In genomic region chr1:199029401-199029800, GRCh38 we compare ENCODE assay signal across 15 cellular contexts.
A peak's percentile ranks its signal among the peaks of the same experiment; 100 is the strongest.
DNase-seq lines count a peak whose midpoint lies in the region; ATAC-seq, FAIRE-seq and TF ChIP-seq lines count a peak whose summit lies in the region.
"Had no signal": no experiment of that assay in that cellular context is flagged by ENCODE, and none has a peak within 500 bp of the region (broad histone marks: within the 10 kb centered on the region; RNA-seq: fewer than 3 reads in every experiment).

No MANE protein-coding gene starts in this region.

- CTCF ChIA-PET in PC-9 (lab: Charles Lee) (no interaction called here), A673 (lab: Charles Lee) (no interaction called here)

- H3K9me3 ChIP-seq in PC-9 (ENCODE audit: insufficient read depth, low read depth) = 0 out of 2 replicates have a peak, but pooled peaks cover 4% of the 10 kb centered on the region
- H3K9me3 ChIP-seq in A673 (ENCODE audit: low read depth, low read length, poor library complexity, severe bottlenecking) = peaks cover 4% of the 10 kb centered on the region
- H3K9me3 ChIP-seq: pancreas had no signal

- POLR2A ChIA-PET in PC-9 (lab: Charles Lee; ENCODE audit: unreplicated experiment) = no interaction called here
- POLR2A ChIA-PET in A673 (lab: Charles Lee; ENCODE audit: low non-redundant PET) = no interaction called here

- DNase-seq in stimulated activated naive CD8-positive, alpha-beta T cell treated with anti-CD3 and anti-CD28 coated beads, Interleukin-15, amount 100 ng/mL, for 72 hours = no peak
- no peak for DNase-seq in stimulated activated naive CD8-positive, alpha-beta T cell treated with anti-CD3 and anti-CD28 coated beads, Interleukin-15, Interleukin-2, amounts not matched to agents 100 U/mL and 50 U/mL, for 24 hours
- DNase-seq in PC-9 (no peak), choroid plexus epithelial cell (ENCODE audit: low read depth) (peak; percentile 86), urothelium cell line (ENCODE audit: low spot score) (peak; percentile 26), A673 (ENCODE audit: low spot score) (no peak)
- DNase-seq in activated T-cell treated with anti-CD3 and anti-CD28 coated beads, Interleukin-2, amount 50 U/mL, for 48 hours = no peak
- DNase-seq: activated CD4-positive, alpha-beta T cell treated with anti-CD3 and anti-CD28 coated beads for 4 hours; NCI-H187 treated with DMSO at 0.1 percent for 48 hours; pancreas; RPMI8226 had no signal

- H3K27ac ChIP-seq in PC-9 (no peak overlapping the region), A673 (ENCODE audit: low read depth, low read length, poor library complexity, severe bottlenecking) (no peak overlapping the region)
- H3K27ac ChIP-seq: pancreas had no signal

- no peak for FAIRE-seq in urothelium cell line (lab: Jason Lieb, UNC)
- FAIRE-seq: endometrium, islet of Langerhans, pancreas had no signal

- H3K4me1 Mint-ChIP-seq in stimulated activated naive CD8-positive, alpha-beta T cell treated with anti-CD3 and anti-CD28 coated beads, Interleukin-15, amount 100 ng/mL, for 72 hours = peaks cover 31% of the 10 kb centered on the region

- no peaks in the 10 kb centered on the region for H3K27me3 Mint-ChIP-seq in stimulated activated naive CD8-positive, alpha-beta T cell treated with anti-CD3 and anti-CD28 coated beads, Interleukin-15, amount 100 ng/mL, for 72 hours
- H3K27me3 Mint-ChIP-seq: brain had no signal

- ATAC-seq in stimulated activated naive CD8-positive, alpha-beta T cell treated with anti-CD3 and anti-CD28 coated beads, Interleukin-15, amount 100 ng/mL, for 72 hours = peak; percentile 12
- ATAC-seq in stimulated activated naive CD8-positive, alpha-beta T cell treated with anti-CD3 and anti-CD28 coated beads, Interleukin-15, Interleukin-2, amounts not matched to agents 100 U/mL and 50 U/mL, for 24 hours = no peak
- ATAC-seq in HG03135 (IDR thresholded peaks at IDR 0.05; ENCODE audit: unreplicated experiment) = no peak
- ATAC-seq: pancreas had no signal

- no peaks in the 10 kb centered on the region for H3K36me3 ChIP-seq in PC-9 (ENCODE audit: low read depth)
- H3K36me3 ChIP-seq in A673 (ENCODE audit: insufficient read depth, low read length, poor library complexity, severe bottlenecking) = no peaks in the 10 kb centered on the region
- H3K36me3 ChIP-seq: pancreas had no signal

- no peaks in the 10 kb centered on the region for H3K79me2 ChIP-seq in PC-9 (ENCODE audit: low read depth)

- H3K4me3 ChIP-seq in PC-9 = no peak overlapping the region
- no peak overlapping the region for H3K4me3 ChIP-seq in choroid plexus epithelial cell (ENCODE audit: low read depth, low read length)
- H3K4me3 ChIP-seq in A673 (ENCODE audit: low read depth, low read length, poor library complexity, severe bottlenecking) = no peak overlapping the region
- H3K4me3 ChIP-seq: pancreas had no signal

- H3K27ac Mint-ChIP-seq in stimulated activated naive CD8-positive, alpha-beta T cell treated with anti-CD3 and anti-CD28 coated beads, Interleukin-15, amount 100 ng/mL, for 72 hours = no peak overlapping the region
- H3K27ac Mint-ChIP-seq: brain had no signal

- H3K4me1 ChIP-seq in PC-9 (replicated peaks; ENCODE audit: insufficient read depth) = no peaks in the 10 kb centered on the region
- H3K4me1 ChIP-seq in A673 (ENCODE audit: insufficient read depth, low read length, poor library complexity, severe bottlenecking) = peaks cover 9% of the 10 kb centered on the region
- H3K4me1 ChIP-seq: pancreas had no signal

- H4K20me1 ChIP-seq in PC-9 (ENCODE audit: insufficient read depth) = no peaks in the 10 kb centered on the region

- no TSS peak for BruUV-seq in PC-9 (replicated peaks; lab: Mats Ljungman, UMichigan)
- no TSS peak for BruUV-seq in A673 (replicated peaks; lab: Mats Ljungman, UMichigan)

- no peak overlapping the region for H3K4me3 Mint-ChIP-seq in stimulated activated naive CD8-positive, alpha-beta T cell treated with anti-CD3 and anti-CD28 coated beads, Interleukin-15, amount 100 ng/mL, for 72 hours
- H3K4me3 Mint-ChIP-seq: brain had no signal

- 0 out of 2 replicates have a peak overlapping the region, but pooled peaks have one; percentile 44 for H2AFZ ChIP-seq in PC-9

- TF ChIP-seq CTCF in PC-9 (conservative IDR thresholded peaks at IDR 0.05) = no peak
- no peak for TF ChIP-seq CTCF in choroid plexus epithelial cell (conservative IDR thresholded peaks at IDR 0.05; ENCODE audit: low read depth, low read length)
- TF ChIP-seq CTCF in A673 (conservative IDR thresholded peaks at IDR 0.05; ENCODE audit: low read depth, low read length) = no peak

- no peaks in the 10 kb centered on the region; the same call in 1 of the 2 replicates for H3K9me2 ChIP-seq in PC-9 (ENCODE audit: insufficient read depth)

- no peak overlapping the region for H3K4me2 ChIP-seq in PC-9

- no peaks in the 10 kb centered on the region for H3F3A ChIP-seq in PC-9 (ENCODE audit: insufficient read depth, low read depth)

- intact Hi-C loops in PC-9 (cut with micrococcal nuclease; ENCODE audit: unreplicated experiment) = no loop called here
- intact Hi-C loops in A673 (cut with micrococcal nuclease; ENCODE audit: unreplicated experiment) = no loop called here

- peaks cover 10 to 17% of the 10 kb centered on the region in 2 donors for H3K9me3 Mint-ChIP-seq in stimulated activated naive CD8-positive, alpha-beta T cell treated with anti-CD3 and anti-CD28 coated beads, Interleukin-15, amount 100 ng/mL, for 72 hours

- H3K27me3 ChIP-seq in PC-9 (ENCODE audit: insufficient read depth, low read depth) (no peaks in the 10 kb centered on the region), A673 (replicated peaks; ENCODE audit: insufficient read depth, low read depth, low read length, poor library complexity) (no peaks in the 10 kb centered on the region)
- H3K27me3 ChIP-seq: pancreas had no signal

Comparison
In these comparisons a context has a peak if more than half of its experiments do, and no peak if none do; other contexts are left out.
1. DNase-seq: peak in choroid plexus epithelial cell (single experiment) and urothelium cell line (single experiment); none in stimulated activated naive CD8-positive, alpha-beta T cell treated with anti-CD3 and anti-CD28 coated beads, Interleukin-15, amount 100 ng/mL, for 72 hours (0 of 2), stimulated activated naive CD8-positive, alpha-beta T cell treated with anti-CD3 and anti-CD28 coated beads, Interleukin-15, Interleukin-2, amounts not matched to agents 100 U/mL and 50 U/mL, for 24 hours (single experiment), PC-9 (0 of 2), A673 (single experiment) and activated T-cell treated with anti-CD3 and anti-CD28 coated beads, Interleukin-2, amount 50 U/mL, for 48 hours (0 of 2).